9 cellular contexts compared by ENCODE assay signal in genomic region chr13:96994030-96994848, GRCh38. TPM values are rescaled to one million over a fixed set of nuclear protein-coding genes. Genes with fewer than 3 reads are reported as not detected.
DNase-seq lines count a peak whose midpoint lies in the region; ATAC-seq and TF ChIP-seq lines count a peak whose summit lies in the region.
"Had no signal": no experiment of that assay in that cellular context is flagged by ENCODE, and none has a peak within 500 bp of the region (broad histone marks: within the 10 kb centered on the region; RNA-seq: fewer than 3 reads in every experiment).

OXGR1 (minus strand) TSS chr13:96994476; CDS start chr13:96987759, 6,717 bp downstream.

- H3K9me3 ChIP-seq in gastrocnemius medialis = no peaks in the 10 kb centered on the region

- DNase-seq in GM03348 (ENCODE audit: low spot score) (peak; percentile 24), gastrocnemius medialis (no peak)
- DNase-seq in activated naive CD8-positive, alpha-beta T cell treated with anti-CD3 and anti-CD28 coated beads for 36 hours = no peak
- DNase-seq in activated naive CD4-positive, alpha-beta T cell treated with Interleukin-2 at 50 U/mL for 16 hours = no peak
- no peak for DNase-seq in activated CD8-positive, alpha-beta memory T cell treated with anti-CD3 and anti-CD28 coated beads, Interleukin-2, amount 50 U/mL, for 48 hours
- DNase-seq: NCI-H82 had no signal

- H3K27ac ChIP-seq in gastrocnemius medialis = no peak within 1 kb of the TSS

- peak within 1 kb of the TSS; percentile 14 for H3K4me3 Mint-ChIP-seq in activated naive CD8-positive, alpha-beta T cell treated with anti-CD3 and anti-CD28 coated beads for 36 hours

- no peak within 1 kb of the TSS for H3K27ac Mint-ChIP-seq in activated naive CD8-positive, alpha-beta T cell treated with anti-CD3 and anti-CD28 coated beads for 36 hours

- peaks cover 69% of the 10 kb centered on the region for H3K27me3 Mint-ChIP-seq in activated naive CD8-positive, alpha-beta T cell treated with anti-CD3 and anti-CD28 coated beads for 36 hours

- H3K9me3 Mint-ChIP-seq in activated naive CD8-positive, alpha-beta T cell treated with anti-CD3 and anti-CD28 coated beads for 36 hours = peaks cover 5% of the 10 kb centered on the region

- peaks cover 2% of the 10 kb centered on the region for H3K36me3 Mint-ChIP-seq in activated naive CD8-positive, alpha-beta T cell treated with anti-CD3 and anti-CD28 coated beads for 36 hours

- intact Hi-C loops in gastrocnemius medialis (cut with DNase I; ENCODE audit: low total_unique reads) = no loop called here

- no peak for TF ChIP-seq CTCF in gastrocnemius medialis (IDR thresholded peaks at IDR 0.05 in 4 of 5, conservative IDR thresholded peaks at IDR 0.05 in 1 of 5)

- H3K27me3 ChIP-seq in gastrocnemius medialis = peaks cover 8 to 13% (median 9%) of the 10 kb centered on the region in 3 donors

- peaks cover 0 to 6% of the 10 kb centered on the region in 2 donors for H3K4me1 ChIP-seq in gastrocnemius medialis

- no peak for TF ChIP-seq POLR2A in gastrocnemius medialis (IDR thresholded peaks at IDR 0.05)

- H3K4me3 ChIP-seq in iPS-11a (ENCODE audit: low read depth, low read length) (peak within 1 kb of the TSS; percentile 44), gastrocnemius medialis (peak within 1 kb of the TSS; percentile 50 to 57 (median 50))

- in situ Hi-C loops in gastrocnemius medialis (cut with MboI; ENCODE audit: low sequenced_read_pairs in 4 of 4) = no loop called here

- no peak for ATAC-seq in gastrocnemius medialis
- no peak for ATAC-seq in GM18502 (IDR thresholded peaks at IDR 0.05; ENCODE audit: poor library complexity, unreplicated experiment)
- no peak for ATAC-seq in GM21360 (IDR thresholded peaks at IDR 0.05; ENCODE audit: unreplicated experiment)

- no peaks in the 10 kb centered on the region for H3K36me3 ChIP-seq in gastrocnemius medialis

- H3K4me1 Mint-ChIP-seq in activated naive CD8-positive, alpha-beta T cell treated with anti-CD3 and anti-CD28 coated beads for 36 hours = peaks cover 5% of the 10 kb centered on the region

RNA-seq across cellular contexts. Expression of gene OXGR1, which starts in this region (rescaled TPM):
- total RNA-seq in activated naive CD8-positive, alpha-beta T cell treated with anti-CD3 and anti-CD28 coated beads for 36 hours = not detected
- total RNA-seq in gastrocnemius medialis = under 1 TPM in 2 of 4 donors, not detected in 2; 0.09 to 0.13 TPM
